In the genomic region with DNA sequence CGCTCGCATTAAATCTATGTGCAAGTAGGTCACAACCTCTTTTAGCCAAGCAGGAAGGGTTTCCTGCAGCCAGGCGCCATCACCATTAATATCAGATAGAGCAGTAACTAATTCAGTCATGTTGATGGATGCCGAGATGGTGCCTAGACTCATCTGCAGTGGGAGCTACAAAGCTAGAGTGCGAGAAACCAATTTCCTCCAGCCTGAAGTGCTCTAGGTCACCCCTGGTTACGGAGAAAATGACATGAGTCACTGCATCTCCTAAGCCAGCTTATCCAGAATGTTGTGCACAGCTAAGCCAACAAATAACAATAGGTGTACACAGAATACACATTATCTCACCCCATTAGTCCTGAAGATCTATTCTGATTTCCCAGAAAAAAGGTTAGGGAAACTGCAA, we compare ENCODE assay signal across 1 cellular context.
TF ChIP-seq lines count a peak whose summit lies in the region.

No MANE protein-coding gene starts in this region.

TF ChIP-seq in SK-N-SH, 30 proteins besides CTCF, POLR2A, EP300 and RAD21 (continued from another document):
- TF ChIP-seq, protein P1, sequence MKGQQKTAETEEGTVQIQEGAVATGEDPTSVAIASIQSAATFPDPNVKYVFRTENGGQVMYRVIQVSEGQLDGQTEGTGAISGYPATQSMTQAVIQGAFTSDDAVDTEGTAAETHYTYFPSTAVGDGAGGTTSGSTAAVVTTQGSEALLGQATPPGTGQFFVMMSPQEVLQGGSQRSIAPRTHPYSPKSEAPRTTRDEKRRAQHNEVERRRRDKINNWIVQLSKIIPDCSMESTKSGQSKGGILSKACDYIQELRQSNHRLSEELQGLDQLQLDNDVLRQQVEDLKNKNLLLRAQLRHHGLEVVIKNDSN (IDR thresholded peaks at IDR 0.05; ENCODE audit: borderline replicate concordance, low read depth), result no peak
- TF ChIP-seq MEF2A (IDR thresholded peaks at IDR 0.05; ENCODE audit: borderline replicate concordance, low read depth), result no peak
- TF ChIP-seq, protein P2, sequence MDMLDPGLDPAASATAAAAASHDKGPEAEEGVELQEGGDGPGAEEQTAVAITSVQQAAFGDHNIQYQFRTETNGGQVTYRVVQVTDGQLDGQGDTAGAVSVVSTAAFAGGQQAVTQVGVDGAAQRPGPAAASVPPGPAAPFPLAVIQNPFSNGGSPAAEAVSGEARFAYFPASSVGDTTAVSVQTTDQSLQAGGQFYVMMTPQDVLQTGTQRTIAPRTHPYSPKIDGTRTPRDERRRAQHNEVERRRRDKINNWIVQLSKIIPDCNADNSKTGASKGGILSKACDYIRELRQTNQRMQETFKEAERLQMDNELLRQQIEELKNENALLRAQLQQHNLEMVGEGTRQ (IDR thresholded peaks at IDR 0.05; ENCODE audit: borderline replicate concordance, low read depth, low read length), result no peak
- TF ChIP-seq, protein P3, sequence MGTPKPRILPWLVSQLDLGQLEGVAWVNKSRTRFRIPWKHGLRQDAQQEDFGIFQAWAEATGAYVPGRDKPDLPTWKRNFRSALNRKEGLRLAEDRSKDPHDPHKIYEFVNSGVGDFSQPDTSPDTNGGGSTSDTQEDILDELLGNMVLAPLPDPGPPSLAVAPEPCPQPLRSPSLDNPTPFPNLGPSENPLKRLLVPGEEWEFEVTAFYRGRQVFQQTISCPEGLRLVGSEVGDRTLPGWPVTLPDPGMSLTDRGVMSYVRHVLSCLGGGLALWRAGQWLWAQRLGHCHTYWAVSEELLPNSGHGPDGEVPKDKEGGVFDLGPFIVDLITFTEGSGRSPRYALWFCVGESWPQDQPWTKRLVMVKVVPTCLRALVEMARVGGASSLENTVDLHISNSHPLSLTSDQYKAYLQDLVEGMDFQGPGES (IDR thresholded peaks at IDR 0.05; ENCODE audit: low read depth, low read length), result no peak
- no peak for TF ChIP-seq FOSL2 (IDR thresholded peaks at IDR 0.05; ENCODE audit: borderline replicate concordance, low read depth)
- no peak for TF ChIP-seq RXRA (IDR thresholded peaks at IDR 0.05; ENCODE audit: borderline replicate concordance, low read depth)
- TF ChIP-seq SIN3A (IDR thresholded peaks at IDR 0.05; ENCODE audit: borderline replicate concordance, low read depth, low read length), result no peak
- no peak for TF ChIP-seq ELF1 (IDR thresholded peaks at IDR 0.05)
- TF ChIP-seq TCF12 (IDR thresholded peaks at IDR 0.05), result no peak
- TF ChIP-seq YY1 (IDR thresholded peaks at IDR 0.05; ENCODE audit: low read depth), result no peak
- no peak for TF ChIP-seq NRF1 (IDR thresholded peaks at IDR 0.05; ENCODE audit: low read depth, low read length)
- TF ChIP-seq, protein P4, sequence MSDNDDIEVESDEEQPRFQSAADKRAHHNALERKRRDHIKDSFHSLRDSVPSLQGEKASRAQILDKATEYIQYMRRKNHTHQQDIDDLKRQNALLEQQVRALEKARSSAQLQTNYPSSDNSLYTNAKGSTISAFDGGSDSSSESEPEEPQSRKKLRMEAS (IDR thresholded peaks at IDR 0.05; ENCODE audit: low read depth), result no peak
- no peak for TF ChIP-seq FOXM1 (IDR thresholded peaks at IDR 0.05; ENCODE audit: low read depth)
- no peak for TF ChIP-seq NFIC (IDR thresholded peaks at IDR 0.05; ENCODE audit: borderline replicate concordance)
- TF ChIP-seq FOXJ3 (CRISPR knock-in tag; IDR thresholded peaks at IDR 0.05), result peak; percentile 18; the same call in 1 of the 2 replicates
- TF ChIP-seq SMC3 (IDR thresholded peaks at IDR 0.05; ENCODE audit: low read depth, low read length), result no peak
